Comparison of ENCODE assay signal across 1 cellular context in the genomic region with DNA sequence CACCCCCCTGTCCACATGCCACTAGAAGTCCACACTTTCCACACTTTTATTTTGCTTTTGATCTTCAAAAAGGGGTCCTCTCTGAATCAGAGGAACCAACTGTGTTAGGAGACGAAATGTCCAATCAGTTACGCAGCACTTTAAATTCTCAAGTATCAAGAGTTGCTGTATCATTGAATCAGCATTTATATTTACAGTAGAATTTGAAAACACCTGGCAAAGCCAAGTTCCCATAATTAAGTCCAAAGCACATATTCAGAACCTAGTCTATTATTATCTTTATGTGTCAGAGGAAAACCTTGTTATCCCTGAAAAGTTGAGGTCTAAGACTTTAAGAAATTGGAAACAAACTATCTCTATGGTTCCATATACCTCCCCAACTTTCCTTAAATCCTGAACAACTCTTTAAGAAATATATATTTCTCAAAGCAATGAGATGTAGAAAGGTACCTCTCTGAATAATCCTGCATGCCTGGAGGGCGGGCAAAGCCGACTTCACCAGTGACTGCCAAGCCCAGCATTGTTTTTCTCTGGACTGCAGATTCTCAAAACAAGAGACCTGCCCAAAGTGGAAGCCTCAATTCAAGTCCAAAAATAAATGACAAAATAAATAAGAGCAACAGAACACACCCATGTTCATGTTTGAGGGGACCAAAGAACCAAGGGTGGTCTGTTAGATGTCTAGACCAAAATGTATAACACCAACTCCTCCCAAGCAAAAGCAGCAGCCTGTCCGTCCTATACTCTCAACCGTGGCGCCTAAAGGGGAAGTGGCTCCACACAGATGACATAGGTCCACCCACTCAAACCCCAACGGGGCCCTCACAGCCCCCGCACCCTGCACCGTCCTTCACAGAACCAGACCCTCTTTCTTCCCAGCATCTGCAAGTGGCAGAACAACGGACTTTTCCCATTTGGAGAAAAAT.
TF ChIP-seq lines count a peak whose summit lies in the region.

No MANE protein-coding gene starts in this region.

TF ChIP-seq in GM12878, 131 proteins besides CTCF, POLR2A, EP300 and RAD21 (continued from another document and continues in another):
- TF ChIP-seq, protein P1, sequence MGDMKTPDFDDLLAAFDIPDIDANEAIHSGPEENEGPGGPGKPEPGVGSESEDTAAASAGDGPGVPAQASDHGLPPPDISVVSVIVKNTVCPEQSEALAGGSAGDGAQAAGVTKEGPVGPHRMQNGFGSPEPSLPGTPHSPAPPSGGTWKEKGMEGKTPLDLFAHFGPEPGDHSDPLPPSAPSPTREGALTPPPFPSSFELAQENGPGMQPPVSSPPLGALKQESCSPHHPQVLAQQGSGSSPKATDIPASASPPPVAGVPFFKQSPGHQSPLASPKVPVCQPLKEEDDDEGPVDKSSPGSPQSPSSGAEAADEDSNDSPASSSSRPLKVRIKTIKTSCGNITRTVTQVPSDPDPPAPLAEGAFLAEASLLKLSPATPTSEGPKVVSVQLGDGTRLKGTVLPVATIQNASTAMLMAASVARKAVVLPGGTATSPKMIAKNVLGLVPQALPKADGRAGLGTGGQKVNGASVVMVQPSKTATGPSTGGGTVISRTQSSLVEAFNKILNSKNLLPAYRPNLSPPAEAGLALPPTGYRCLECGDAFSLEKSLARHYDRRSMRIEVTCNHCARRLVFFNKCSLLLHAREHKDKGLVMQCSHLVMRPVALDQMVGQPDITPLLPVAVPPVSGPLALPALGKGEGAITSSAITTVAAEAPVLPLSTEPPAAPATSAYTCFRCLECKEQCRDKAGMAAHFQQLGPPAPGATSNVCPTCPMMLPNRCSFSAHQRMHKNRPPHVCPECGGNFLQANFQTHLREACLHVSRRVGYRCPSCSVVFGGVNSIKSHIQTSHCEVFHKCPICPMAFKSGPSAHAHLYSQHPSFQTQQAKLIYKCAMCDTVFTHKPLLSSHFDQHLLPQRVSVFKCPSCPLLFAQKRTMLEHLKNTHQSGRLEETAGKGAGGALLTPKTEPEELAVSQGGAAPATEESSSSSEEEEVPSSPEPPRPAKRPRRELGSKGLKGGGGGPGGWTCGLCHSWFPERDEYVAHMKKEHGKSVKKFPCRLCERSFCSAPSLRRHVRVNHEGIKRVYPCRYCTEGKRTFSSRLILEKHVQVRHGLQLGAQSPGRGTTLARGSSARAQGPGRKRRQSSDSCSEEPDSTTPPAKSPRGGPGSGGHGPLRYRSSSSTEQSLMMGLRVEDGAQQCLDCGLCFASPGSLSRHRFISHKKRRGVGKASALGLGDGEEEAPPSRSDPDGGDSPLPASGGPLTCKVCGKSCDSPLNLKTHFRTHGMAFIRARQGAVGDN (IDR thresholded peaks at IDR 0.05) = peak; percentile 71
- TF ChIP-seq POLR2AphosphoS5 (IDR thresholded peaks at IDR 0.05; ENCODE audit: low read length) (peak; percentile 93), NFXL1 (IDR thresholded peaks at IDR 0.05; ENCODE audit: borderline replicate concordance) (no peak), STAT3 (IDR thresholded peaks at IDR 0.05; ENCODE audit: low read depth, low read length) (no peak), RBBP5 (conservative IDR thresholded peaks at IDR 0.05) (no peak), RELA (IDR thresholded peaks at IDR 0.05; ENCODE audit: borderline replicate concordance, partially characterized antibody) (no peak), HDAC6 (IDR thresholded peaks at IDR 0.05; ENCODE audit: unreplicated experiment) (no peak), EZH2 (IDR thresholded peaks at IDR 0.05; ENCODE audit: borderline replicate concordance, control insufficient read depth, low read depth, low read length) (no peak), DPF2 (IDR thresholded peaks at IDR 0.05) (peak; percentile 99), WRNIP1 (IDR thresholded peaks at IDR 0.05; ENCODE audit: borderline replicate concordance, low read depth, low read length) (no peak), CEBPB (IDR thresholded peaks at IDR 0.05; ENCODE audit: borderline replicate concordance in 1 of 2, low read depth in 2 of 2, low read length in 2 of 2) (no peak), EED (IDR thresholded peaks at IDR 0.05; ENCODE audit: low read depth) (peak; percentile 98), SIX5 (IDR thresholded peaks at IDR 0.05; ENCODE audit: low read depth, low read length, severe bottlenecking) (no peak), ATF7 (IDR thresholded peaks at IDR 0.05; ENCODE audit: low read depth) (peak; percentile 97), NFYA (IDR thresholded peaks at IDR 0.05; ENCODE audit: borderline replicate concordance, low read depth, low read length) (no peak), RUNX3 (IDR thresholded peaks at IDR 0.05; ENCODE audit: low read length) (peak; percentile 96), BCL11A (IDR thresholded peaks at IDR 0.05; ENCODE audit: low read depth, low read length) (peak; percentile 97), BRCA1 (IDR thresholded peaks at IDR 0.05; ENCODE audit: low read depth, low read length) (no peak), YY1 (IDR thresholded peaks at IDR 0.05; ENCODE audit: low read depth, low read length) (no peak), POLR2AphosphoS2 (IDR thresholded peaks at IDR 0.05; ENCODE audit: low read depth, low read length) (no peak), STAT1 (conservative IDR thresholded peaks at IDR 0.05) (no peak), NBN (IDR thresholded peaks at IDR 0.05) (peak; percentile 95), SUPT20H (IDR thresholded peaks at IDR 0.05; ENCODE audit: borderline replicate concordance, control insufficient read depth, low read depth, low read length) (no peak), BACH1 (IDR thresholded peaks at IDR 0.05; ENCODE audit: borderline replicate concordance) (peak; percentile 88; the same call in 1 of the 2 replicates), SREBF1 (IDR thresholded peaks at IDR 0.05; ENCODE audit: low read length) (no peak), MEF2B (IDR thresholded peaks at IDR 0.05; ENCODE audit: partially characterized antibody, poor library complexity, severe bottlenecking) (peak; percentile 98), KAT2A (conservative IDR thresholded peaks at IDR 0.05; ENCODE audit: control insufficient read depth, low read depth, low read length) (no peak), ZNF217 (IDR thresholded peaks at IDR 0.05) (no peak), MTA3 (IDR thresholded peaks at IDR 0.05; ENCODE audit: borderline replicate concordance, low read length) (peak; percentile 54; the same call in 1 of the 2 replicates), SMAD1 (IDR thresholded peaks at IDR 0.05; ENCODE audit: low read depth, partially characterized antibody) (peak; percentile 90), SREBF2 (IDR thresholded peaks at IDR 0.05; ENCODE audit: low read length) (no peak), GABPA (IDR thresholded peaks at IDR 0.05; ENCODE audit: low read depth) (no peak), HDAC2 (IDR thresholded peaks at IDR 0.05) (no peak)
- TF ChIP-seq, protein P2, sequence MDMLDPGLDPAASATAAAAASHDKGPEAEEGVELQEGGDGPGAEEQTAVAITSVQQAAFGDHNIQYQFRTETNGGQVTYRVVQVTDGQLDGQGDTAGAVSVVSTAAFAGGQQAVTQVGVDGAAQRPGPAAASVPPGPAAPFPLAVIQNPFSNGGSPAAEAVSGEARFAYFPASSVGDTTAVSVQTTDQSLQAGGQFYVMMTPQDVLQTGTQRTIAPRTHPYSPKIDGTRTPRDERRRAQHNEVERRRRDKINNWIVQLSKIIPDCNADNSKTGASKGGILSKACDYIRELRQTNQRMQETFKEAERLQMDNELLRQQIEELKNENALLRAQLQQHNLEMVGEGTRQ (IDR thresholded peaks at IDR 0.05; ENCODE audit: borderline replicate concordance, low read depth, low read length) = no peak
- TF ChIP-seq, protein P3, sequence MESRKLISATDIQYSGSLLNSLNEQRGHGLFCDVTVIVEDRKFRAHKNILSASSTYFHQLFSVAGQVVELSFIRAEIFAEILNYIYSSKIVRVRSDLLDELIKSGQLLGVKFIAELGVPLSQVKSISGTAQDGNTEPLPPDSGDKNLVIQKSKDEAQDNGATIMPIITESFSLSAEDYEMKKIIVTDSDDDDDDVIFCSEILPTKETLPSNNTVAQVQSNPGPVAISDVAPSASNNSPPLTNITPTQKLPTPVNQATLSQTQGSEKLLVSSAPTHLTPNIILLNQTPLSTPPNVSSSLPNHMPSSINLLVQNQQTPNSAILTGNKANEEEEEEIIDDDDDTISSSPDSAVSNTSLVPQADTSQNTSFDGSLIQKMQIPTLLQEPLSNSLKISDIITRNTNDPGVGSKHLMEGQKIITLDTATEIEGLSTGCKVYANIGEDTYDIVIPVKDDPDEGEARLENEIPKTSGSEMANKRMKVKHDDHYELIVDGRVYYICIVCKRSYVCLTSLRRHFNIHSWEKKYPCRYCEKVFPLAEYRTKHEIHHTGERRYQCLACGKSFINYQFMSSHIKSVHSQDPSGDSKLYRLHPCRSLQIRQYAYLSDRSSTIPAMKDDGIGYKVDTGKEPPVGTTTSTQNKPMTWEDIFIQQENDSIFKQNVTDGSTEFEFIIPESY (IDR thresholded peaks at IDR 0.05) = no peak
- TF ChIP-seq, protein P4, sequence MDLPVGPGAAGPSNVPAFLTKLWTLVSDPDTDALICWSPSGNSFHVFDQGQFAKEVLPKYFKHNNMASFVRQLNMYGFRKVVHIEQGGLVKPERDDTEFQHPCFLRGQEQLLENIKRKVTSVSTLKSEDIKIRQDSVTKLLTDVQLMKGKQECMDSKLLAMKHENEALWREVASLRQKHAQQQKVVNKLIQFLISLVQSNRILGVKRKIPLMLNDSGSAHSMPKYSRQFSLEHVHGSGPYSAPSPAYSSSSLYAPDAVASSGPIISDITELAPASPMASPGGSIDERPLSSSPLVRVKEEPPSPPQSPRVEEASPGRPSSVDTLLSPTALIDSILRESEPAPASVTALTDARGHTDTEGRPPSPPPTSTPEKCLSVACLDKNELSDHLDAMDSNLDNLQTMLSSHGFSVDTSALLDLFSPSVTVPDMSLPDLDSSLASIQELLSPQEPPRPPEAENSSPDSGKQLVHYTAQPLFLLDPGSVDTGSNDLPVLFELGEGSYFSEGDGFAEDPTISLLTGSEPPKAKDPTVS (IDR thresholded peaks at IDR 0.05; ENCODE audit: low read depth, low read length) = no peak
- TF ChIP-seq, protein P5, sequence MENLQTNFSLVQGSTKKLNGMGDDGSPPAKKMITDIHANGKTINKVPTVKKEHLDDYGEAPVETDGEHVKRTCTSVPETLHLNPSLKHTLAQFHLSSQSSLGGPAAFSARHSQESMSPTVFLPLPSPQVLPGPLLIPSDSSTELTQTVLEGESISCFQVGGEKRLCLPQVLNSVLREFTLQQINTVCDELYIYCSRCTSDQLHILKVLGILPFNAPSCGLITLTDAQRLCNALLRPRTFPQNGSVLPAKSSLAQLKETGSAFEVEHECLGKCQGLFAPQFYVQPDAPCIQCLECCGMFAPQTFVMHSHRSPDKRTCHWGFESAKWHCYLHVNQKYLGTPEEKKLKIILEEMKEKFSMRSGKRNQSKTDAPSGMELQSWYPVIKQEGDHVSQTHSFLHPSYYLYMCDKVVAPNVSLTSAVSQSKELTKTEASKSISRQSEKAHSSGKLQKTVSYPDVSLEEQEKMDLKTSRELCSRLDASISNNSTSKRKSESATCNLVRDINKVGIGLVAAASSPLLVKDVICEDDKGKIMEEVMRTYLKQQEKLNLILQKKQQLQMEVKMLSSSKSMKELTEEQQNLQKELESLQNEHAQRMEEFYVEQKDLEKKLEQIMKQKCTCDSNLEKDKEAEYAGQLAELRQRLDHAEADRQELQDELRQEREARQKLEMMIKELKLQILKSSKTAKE (IDR thresholded peaks at IDR 0.05; ENCODE audit: low read depth, poor library complexity, severe bottlenecking) = peak; percentile 77
- TF ChIP-seq, protein P6, sequence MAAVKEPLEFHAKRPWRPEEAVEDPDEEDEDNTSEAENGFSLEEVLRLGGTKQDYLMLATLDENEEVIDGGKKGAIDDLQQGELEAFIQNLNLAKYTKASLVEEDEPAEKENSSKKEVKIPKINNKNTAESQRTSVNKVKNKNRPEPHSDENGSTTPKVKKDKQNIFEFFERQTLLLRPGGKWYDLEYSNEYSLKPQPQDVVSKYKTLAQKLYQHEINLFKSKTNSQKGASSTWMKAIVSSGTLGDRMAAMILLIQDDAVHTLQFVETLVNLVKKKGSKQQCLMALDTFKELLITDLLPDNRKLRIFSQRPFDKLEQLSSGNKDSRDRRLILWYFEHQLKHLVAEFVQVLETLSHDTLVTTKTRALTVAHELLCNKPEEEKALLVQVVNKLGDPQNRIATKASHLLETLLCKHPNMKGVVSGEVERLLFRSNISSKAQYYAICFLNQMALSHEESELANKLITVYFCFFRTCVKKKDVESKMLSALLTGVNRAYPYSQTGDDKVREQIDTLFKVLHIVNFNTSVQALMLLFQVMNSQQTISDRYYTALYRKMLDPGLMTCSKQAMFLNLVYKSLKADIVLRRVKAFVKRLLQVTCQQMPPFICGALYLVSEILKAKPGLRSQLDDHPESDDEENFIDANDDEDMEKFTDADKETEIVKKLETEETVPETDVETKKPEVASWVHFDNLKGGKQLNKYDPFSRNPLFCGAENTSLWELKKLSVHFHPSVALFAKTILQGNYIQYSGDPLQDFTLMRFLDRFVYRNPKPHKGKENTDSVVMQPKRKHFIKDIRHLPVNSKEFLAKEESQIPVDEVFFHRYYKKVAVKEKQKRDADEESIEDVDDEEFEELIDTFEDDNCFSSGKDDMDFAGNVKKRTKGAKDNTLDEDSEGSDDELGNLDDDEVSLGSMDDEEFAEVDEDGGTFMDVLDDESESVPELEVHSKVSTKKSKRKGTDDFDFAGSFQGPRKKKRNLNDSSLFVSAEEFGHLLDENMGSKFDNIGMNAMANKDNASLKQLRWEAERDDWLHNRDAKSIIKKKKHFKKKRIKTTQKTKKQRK (IDR thresholded peaks at IDR 0.05; ENCODE audit: low read depth, low read length) = no peak
- TF ChIP-seq, protein P7, sequence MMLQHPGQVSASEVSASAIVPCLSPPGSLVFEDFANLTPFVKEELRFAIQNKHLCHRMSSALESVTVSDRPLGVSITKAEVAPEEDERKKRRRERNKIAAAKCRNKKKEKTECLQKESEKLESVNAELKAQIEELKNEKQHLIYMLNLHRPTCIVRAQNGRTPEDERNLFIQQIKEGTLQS (IDR thresholded peaks at IDR 0.05; ENCODE audit: borderline replicate concordance, extremely low read depth, low read depth, low read length) = no peak
- TF ChIP-seq, protein P8, sequence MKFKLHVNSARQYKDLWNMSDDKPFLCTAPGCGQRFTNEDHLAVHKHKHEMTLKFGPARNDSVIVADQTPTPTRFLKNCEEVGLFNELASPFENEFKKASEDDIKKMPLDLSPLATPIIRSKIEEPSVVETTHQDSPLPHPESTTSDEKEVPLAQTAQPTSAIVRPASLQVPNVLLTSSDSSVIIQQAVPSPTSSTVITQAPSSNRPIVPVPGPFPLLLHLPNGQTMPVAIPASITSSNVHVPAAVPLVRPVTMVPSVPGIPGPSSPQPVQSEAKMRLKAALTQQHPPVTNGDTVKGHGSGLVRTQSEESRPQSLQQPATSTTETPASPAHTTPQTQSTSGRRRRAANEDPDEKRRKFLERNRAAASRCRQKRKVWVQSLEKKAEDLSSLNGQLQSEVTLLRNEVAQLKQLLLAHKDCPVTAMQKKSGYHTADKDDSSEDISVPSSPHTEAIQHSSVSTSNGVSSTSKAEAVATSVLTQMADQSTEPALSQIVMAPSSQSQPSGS (IDR thresholded peaks at IDR 0.05; ENCODE audit: low read length) = peak; percentile 90
